ENCODE assay signal across 15 cellular contexts in the genomic region with DNA sequence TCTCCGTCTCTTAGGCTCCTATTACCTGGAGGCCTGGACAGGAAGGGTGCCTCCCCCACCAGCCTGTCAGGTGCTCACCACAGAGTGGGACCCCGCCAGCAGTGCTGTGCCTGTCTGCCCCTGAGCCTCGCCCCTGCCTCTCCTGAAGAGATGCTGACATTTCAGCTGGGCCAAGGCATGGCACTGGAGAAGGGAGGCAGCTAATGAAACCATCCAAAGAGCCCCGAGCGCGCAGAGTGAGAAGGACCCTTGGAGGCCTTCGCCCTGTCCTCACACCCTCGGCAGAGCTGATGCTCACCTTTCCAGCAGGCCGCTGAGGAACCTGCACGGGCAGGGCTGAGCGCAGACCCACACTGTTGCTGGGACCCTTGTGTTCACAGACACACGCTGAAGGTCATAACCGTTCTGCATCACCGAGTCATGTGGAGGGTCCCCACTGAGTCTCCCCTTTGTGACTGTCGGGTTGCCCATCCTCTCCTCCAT. TPM values are rescaled to one million over a fixed set of nuclear protein-coding genes. Genes with fewer than 3 reads are reported as not detected.
DNase-seq lines count a peak whose midpoint lies in the region; TF ChIP-seq lines count a peak whose summit lies in the region.
"Had no signal": no experiment of that assay in that cellular context is flagged by ENCODE, and none has a peak within 500 bp of the region (broad histone marks: within the 10 kb centered on the region; RNA-seq: fewer than 3 reads in every experiment).

No MANE protein-coding gene starts in this region.

- H3K79me2 ChIP-seq in neural progenitor cell (ENCODE audit: low read depth), result no peaks in the 10 kb centered on the region
- H3K79me2 ChIP-seq: parathyroid adenoma had no signal

- no peak overlapping the region for H3K27ac ChIP-seq in neural progenitor cell
- H3K27ac ChIP-seq: parathyroid adenoma had no signal

- peak overlapping the region; percentile 83 for H3K4me3 Mint-ChIP-seq in T-helper 2 cell treated with Interferon-gamma antibody and Interleukin-4, amounts not matched to agents 5 μg/mL and 100 μg/mL, for 36 hours
- H3K4me3 Mint-ChIP-seq in chondrocyte (ENCODE audit: unreplicated experiment) (no peak overlapping the region), neural progenitor cell (peak overlapping the region; percentile 88), mesothelial cell of epicardium (no peak overlapping the region)

- peaks cover 12% of the 10 kb centered on the region for H3K4me1 Mint-ChIP-seq in T-helper 2 cell treated with Interferon-gamma antibody and Interleukin-4, amounts not matched to agents 5 μg/mL and 100 μg/mL, for 36 hours (ENCODE audit: low read depth)
- H3K4me1 Mint-ChIP-seq in chondrocyte (ENCODE audit: low read depth) (peaks cover 14% of the 10 kb centered on the region), neural progenitor cell (peaks cover 13% of the 10 kb centered on the region), mesothelial cell of epicardium (peaks cover 6% of the 10 kb centered on the region)

- H3K4me1 ChIP-seq in neural progenitor cell, result peaks cover 10% of the 10 kb centered on the region
- H3K4me1 ChIP-seq: parathyroid adenoma had no signal

- no peak overlapping the region for H3K4me3 ChIP-seq in neural progenitor cell

- no peak overlapping the region for H3K9ac ChIP-seq in neural progenitor cell
- H3K9ac ChIP-seq: parathyroid adenoma had no signal

- no peak overlapping the region for H3K4me2 ChIP-seq in neural progenitor cell

- peaks cover 14% of the 10 kb centered on the region for H3F3A ChIP-seq in neural progenitor cell (ENCODE audit: low read depth)

- TF ChIP-seq CTCF in chondrocyte (IDR thresholded peaks at IDR 0.05), result no peak
- no peak for TF ChIP-seq CTCF in neural progenitor cell (IDR thresholded peaks at IDR 0.05)
- no peak for TF ChIP-seq CTCF in mesothelial cell of epicardium (IDR thresholded peaks at IDR 0.05; ENCODE audit: unreplicated experiment)

- no peaks in the 10 kb centered on the region for H3K9me3 Mint-ChIP-seq in T-helper 2 cell treated with Interferon-gamma antibody and Interleukin-4, amounts not matched to agents 5 μg/mL and 100 μg/mL, for 36 hours
- H3K9me3 Mint-ChIP-seq in chondrocyte (ENCODE audit: low read depth) (no peaks in the 10 kb centered on the region), neural progenitor cell (peaks cover 2% of the 10 kb centered on the region), mesothelial cell of epicardium (no peaks in the 10 kb centered on the region)

- no peaks in the 10 kb centered on the region for H3K36me3 ChIP-seq in neural progenitor cell
- H3K36me3 ChIP-seq: thyroid gland had no signal

- no peak for DNase-seq in T-helper 2 cell treated with Interferon-gamma antibody and Interleukin-4, amounts not matched to agents 5 μg/mL and 100 μg/mL, for 36 hours (ENCODE audit: low spot score)
- DNase-seq in T-helper 2 cell (no peak), HuH-7.5 (ENCODE audit: low spot score) (peak; percentile 77), chondrocyte (ENCODE audit: low spot score) (peak; percentile 79), neural progenitor cell (ENCODE audit: low spot score) (no peak), mesothelial cell of epicardium (ENCODE audit: low spot score in 2 of 2, unreplicated experiment in 2 of 2) (no peak), AG08395 (ENCODE audit: low spot score) (no peak)
- DNase-seq in activated effector memory CD4-positive, alpha-beta T cell treated with anti-CD3 and anti-CD28 coated beads, Interleukin-2, amount 50 U/mL, for 16 hours, result no peak
- DNase-seq: esophagus squamous epithelium; NCI-H1092; NCI-H446 treated with DMSO at 0.1 percent for 48 hours; PC-9; stimulated activated CD4-positive, alpha-beta T cell treated with anti-CD3 and anti-CD28 coated beads, Interleukin-12 subunit alpha, Interleukin-12 subunit beta, amount 100 ng/mL, for 4 hours had no signal

- no peaks in the 10 kb centered on the region for H3K27me3 Mint-ChIP-seq in T-helper 2 cell treated with Interferon-gamma antibody and Interleukin-4, amounts not matched to agents 5 μg/mL and 100 μg/mL, for 36 hours (ENCODE audit: low read depth)
- H3K27me3 Mint-ChIP-seq in chondrocyte (ENCODE audit: low read depth), result no peaks in the 10 kb centered on the region
- peaks cover 15% of the 10 kb centered on the region for H3K27me3 Mint-ChIP-seq in neural progenitor cell (ENCODE audit: insufficient read depth, low read depth)
- H3K27me3 Mint-ChIP-seq in mesothelial cell of epicardium (ENCODE audit: low read depth), result no peaks in the 10 kb centered on the region

- no peaks in the 10 kb centered on the region for H3K27me3 ChIP-seq in neural progenitor cell
- H3K27me3 ChIP-seq: esophagus squamous epithelium, thyroid gland had no signal

- peak overlapping the region; percentile 76 for H3K27ac Mint-ChIP-seq in T-helper 2 cell treated with Interferon-gamma antibody and Interleukin-4, amounts not matched to agents 5 μg/mL and 100 μg/mL, for 36 hours
- H3K27ac Mint-ChIP-seq in chondrocyte (ENCODE audit: unreplicated experiment) (no peak overlapping the region), neural progenitor cell (no peak overlapping the region), mesothelial cell of epicardium (no peak overlapping the region)

- H2AFZ ChIP-seq in neural progenitor cell (replicated peaks), result no peak overlapping the region
- H2AFZ ChIP-seq: parathyroid adenoma, PC-9 had no signal

- H3K36me3 Mint-ChIP-seq in T-helper 2 cell treated with Interferon-gamma antibody and Interleukin-4, amounts not matched to agents 5 μg/mL and 100 μg/mL, for 36 hours (ENCODE audit: low read depth), result no peaks in the 10 kb centered on the region
- H3K36me3 Mint-ChIP-seq in chondrocyte (ENCODE audit: low read depth) (no peaks in the 10 kb centered on the region), neural progenitor cell (no peaks in the 10 kb centered on the region), mesothelial cell of epicardium (no peaks in the 10 kb centered on the region)

- peaks cover 5% of the 10 kb centered on the region for H4K20me1 ChIP-seq in neural progenitor cell (ENCODE audit: low read depth)

- no peaks in the 10 kb centered on the region for H3K9me3 ChIP-seq in neural progenitor cell (ENCODE audit: low read depth)
- H3K9me3 ChIP-seq: esophagus squamous epithelium, thyroid gland had no signal

RNA-seq across cellular contexts. Expression of a gene that starts 2.1 kb away (rescaled TPM):
- total RNA-seq in chondrocyte (33.8 to 47.2 TPM (median 46.8 TPM) in 3 replicates), neural progenitor cell (ENCODE audit: low replicate concordance) (6.7 and 27.9 TPM in 2 replicates), mesothelial cell of epicardium (26.6 to 28.1 TPM (median 27.5 TPM) in 3 replicates)

RNA-seq across cellular contexts. Expression of a gene that starts 11.5 kb away (rescaled TPM):
- 17.0 to 18.8 TPM (median 17.3 TPM) in 3 replicates for total RNA-seq in chondrocyte
- 13.7 and 35.0 TPM in 2 replicates for total RNA-seq in neural progenitor cell (ENCODE audit: low replicate concordance)
- total RNA-seq in mesothelial cell of epicardium, result 27.0 to 27.8 TPM (median 27.2 TPM) in 3 replicates

Comparison
In these comparisons a context has a peak if more than half of its experiments do, and no peak if none do; other contexts are left out.
1. DNase-seq: peak in HuH-7.5 (single experiment) and chondrocyte (single experiment); none in T-helper 2 cell treated with Interferon-gamma antibody and Interleukin-4, amounts not matched to agents 5 μg/mL and 100 μg/mL, for 36 hours (single experiment), T-helper 2 cell (0 of 5), neural progenitor cell (single experiment), activated effector memory CD4-positive, alpha-beta T cell treated with anti-CD3 and anti-CD28 coated beads, Interleukin-2, amount 50 U/mL, for 16 hours (single experiment), mesothelial cell of epicardium (0 of 2) and AG08395 (single experiment).
2. H3K4me3 Mint-ChIP-seq: peak in T-helper 2 cell treated with Interferon-gamma antibody and Interleukin-4, amounts not matched to agents 5 μg/mL and 100 μg/mL, for 36 hours (single experiment) and neural progenitor cell (single experiment); none in chondrocyte (single experiment) and mesothelial cell of epicardium (single experiment).